Comparison of ENCODE assay signal across 8 cellular contexts in the genomic region with DNA sequence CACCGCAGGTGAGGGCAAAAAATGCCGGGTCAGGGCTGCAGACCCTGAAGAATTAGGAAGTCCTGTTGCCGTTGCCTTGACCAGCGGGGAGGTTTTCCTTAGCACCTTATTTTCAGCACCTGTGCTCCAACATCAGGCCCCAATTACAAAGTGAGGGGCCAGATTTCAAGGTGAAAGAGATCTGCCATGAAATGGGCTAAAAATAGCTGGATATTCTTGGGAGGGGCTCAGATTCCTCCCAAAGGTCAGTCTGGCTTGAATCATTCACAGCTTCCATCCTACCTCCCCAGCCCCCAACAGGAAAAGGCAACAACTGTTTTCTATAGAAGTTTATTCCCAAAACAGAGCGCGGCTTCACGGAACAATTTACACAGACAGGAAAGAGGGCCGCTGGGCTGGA. TPM values are rescaled to one million over a fixed set of nuclear protein-coding genes. Genes with fewer than 3 reads are reported as not detected.
DNase-seq lines count a peak whose midpoint lies in the region; ATAC-seq and TF ChIP-seq lines count a peak whose summit lies in the region.

No MANE protein-coding gene starts in this region.

- H3K9ac ChIP-seq in BLaER1: peak overlapping the region; percentile 81

- H3K4me3 Mint-ChIP-seq in nephron: peak overlapping the region; percentile 88 to 89 (median 88)

- H3K27me3 Mint-ChIP-seq in nephron (ENCODE audit: low read depth): no peaks in the 10 kb centered on the region

- TF ChIP-seq CTCF in NB4 (IDR thresholded peaks at IDR 0.05; ENCODE audit: low read depth, low read length) (no peak), nephron (IDR thresholded peaks at IDR 0.05; ENCODE audit: unreplicated experiment in 3 of 3) (no peak)

- H3K27me3 ChIP-seq in BLaER1 (no peaks in the 10 kb centered on the region), ectodermal cell (ENCODE audit: control insufficient read depth, insufficient read depth, low read length, poor library complexity, severe bottlenecking) (no peaks in the 10 kb centered on the region)

- peaks cover 16% of the 10 kb centered on the region for H3K4me1 Mint-ChIP-seq in nephron

- no peak for ATAC-seq in GM21360 (IDR thresholded peaks at IDR 0.05; ENCODE audit: unreplicated experiment)

- H3K4me1 ChIP-seq in BLaER1 (peaks cover 33% of the 10 kb centered on the region), ectodermal cell (ENCODE audit: control insufficient read depth, insufficient read depth, low read length) (peaks cover 11% of the 10 kb centered on the region)

- no peaks in the 10 kb centered on the region for H3K9me3 Mint-ChIP-seq in nephron

- H3K4me3 ChIP-seq in BLaER1 (peak overlapping the region; percentile 74), NB4 (ENCODE audit: low read depth, low read length) (peak overlapping the region; percentile 67), ectodermal cell (ENCODE audit: insufficient read depth, low read depth, low read length) (peak overlapping the region; percentile 81)

- no peak for TF ChIP-seq POLR2A in NB4 (IDR thresholded peaks at IDR 0.05; ENCODE audit: extremely low read depth, insufficient read length)

- H3K9me3 ChIP-seq in BLaER1: no peaks in the 10 kb centered on the region
- H3K9me3 ChIP-seq in ectodermal cell (ENCODE audit: control insufficient read depth, low read length): no peaks in the 10 kb centered on the region

- WGBS in ectodermal cell, 2 experiments: 22 to 28% methylated on average over 8 of the region's 8 CpGs

- H3K27ac ChIP-seq in BLaER1: peak overlapping the region; percentile 77
- peak overlapping the region; percentile 70 for H3K27ac ChIP-seq in ectodermal cell (ENCODE audit: insufficient read depth, low read depth, low read length, poor library complexity, severe bottlenecking)

- peaks cover 16% of the 10 kb centered on the region for H4K20me1 ChIP-seq in BLaER1

- H3K36me3 Mint-ChIP-seq in nephron (ENCODE audit: low read depth): peaks cover 3% of the 10 kb centered on the region

- H3K36me3 ChIP-seq in BLaER1: peaks cover 26% of the 10 kb centered on the region
- peaks cover 14% of the 10 kb centered on the region for H3K36me3 ChIP-seq in ectodermal cell (ENCODE audit: control insufficient read depth, insufficient read depth, low read length)

- peak overlapping the region; percentile 99 for H3K4me2 ChIP-seq in BLaER1

- H3K27ac Mint-ChIP-seq in nephron: peak overlapping the region in 2 of 3 experiments; percentile 57 to 73

- DNase-seq in NB4 (ENCODE audit: low read depth) (no peak), cerebellar cortex (ENCODE audit: low spot score) (no peak)
- no peak for DNase-seq in stimulated activated CD4-positive, alpha-beta T cell treated with anti-CD3 and anti-CD28 coated beads, Interleukin-2, amount 100 ng/mL, for 24 hours
- no peak for DNase-seq in stimulated activated CD4-positive, alpha-beta T cell treated with anti-CD3 and anti-CD28 coated beads, Interleukin-4, amount 100 ng/mL, for 1 hour

RNA-seq across cellular contexts. Expression of a gene that starts 0.9 kb away (rescaled TPM):
- polyA plus RNA-seq in ectodermal cell (2013, experiment 1 of 4): 53.9 TPM
- polyA plus RNA-seq in ectodermal cell (2013, experiment 2 of 4): 53.0 TPM
- 44.9 TPM for polyA plus RNA-seq in ectodermal cell (2013, experiment 3 of 4)
- 51.1 TPM for polyA plus RNA-seq in ectodermal cell (2013, experiment 4 of 4)

RNA-seq across cellular contexts. Expression of a gene that starts 14.6 kb away (rescaled TPM):
- not detected for polyA plus RNA-seq in ectodermal cell (2013, experiment 1 of 4)
- not detected for polyA plus RNA-seq in ectodermal cell (2013, experiment 2 of 4)
- not detected for polyA plus RNA-seq in ectodermal cell (2013, experiment 3 of 4)
- 0.41 TPM for polyA plus RNA-seq in ectodermal cell (2013, experiment 4 of 4)

RNA-seq across cellular contexts. Expression of a gene that starts 26.5 kb away (rescaled TPM):
- polyA plus RNA-seq in ectodermal cell (2013, experiment 1 of 4): 26.0 TPM
- 29.7 TPM for polyA plus RNA-seq in ectodermal cell (2013, experiment 2 of 4)
- polyA plus RNA-seq in ectodermal cell (2013, experiment 3 of 4): 18.8 TPM
- 24.8 TPM for polyA plus RNA-seq in ectodermal cell (2013, experiment 4 of 4)

RNA-seq across cellular contexts. Expression of a gene that starts 26.7 kb away (rescaled TPM):
- 226 TPM for polyA plus RNA-seq in ectodermal cell (2013, experiment 1 of 4)
- 246 TPM for polyA plus RNA-seq in ectodermal cell (2013, experiment 2 of 4)
- polyA plus RNA-seq in ectodermal cell (2013, experiment 3 of 4): 229 TPM
- 233 TPM for polyA plus RNA-seq in ectodermal cell (2013, experiment 4 of 4)

RNA-seq across cellular contexts. Expression of a gene that starts 41.0 kb away (rescaled TPM):
- 28.0 TPM for polyA plus RNA-seq in ectodermal cell (2013, experiment 1 of 4)
- 22.4 TPM for polyA plus RNA-seq in ectodermal cell (2013, experiment 2 of 4)
- polyA plus RNA-seq in ectodermal cell (2013, experiment 3 of 4): 17.2 TPM
- polyA plus RNA-seq in ectodermal cell (2013, experiment 4 of 4): 22.3 TPM
